ENCODE assay signal across 26 cellular contexts in genomic region chr18:70920840-70921374, GRCh38.
"Had no signal": no experiment of that assay in that cellular context is flagged by ENCODE, and none has a peak within 500 bp of the region (broad histone marks: within the 10 kb centered on the region; RNA-seq: fewer than 3 reads in every experiment).

No MANE protein-coding gene starts in this region.

- H3K27me3 Mint-ChIP-seq: activated CD4-positive, alpha-beta T cell treated with anti-CD3 and anti-CD28 coated beads, Interleukin-2, amount 10 ng/mL, durations not matched to agents 24 days and 14 days; activated CD8-positive, alpha-beta T cell treated with anti-CD3 and anti-CD28 coated beads for 36 hours; activated naive CD4-positive, alpha-beta T cell treated with anti-CD3 and anti-CD28 coated beads, Interleukin-2, amount 50 U/mL, for 24 hours; activated naive CD8-positive, alpha-beta T cell treated with anti-CD3 and anti-CD28 coated beads, Interleukin-2, amount 50 U/mL, for 24 hours; central memory CD8-positive, alpha-beta T cell; dendritic cell treated with granulocyte-macrophage colony-stimulating factor and Interleukin-4, amounts not matched to agents 40 ng/mL and 50 ng/mL, for 4 days; stimulated activated naive B cell treated with anti-CD40 and anti-IgM and Interleukin-4, amounts not matched to agents 10 μg/mL and 1 μg/mL and 100 μg/mL, for 72 hours had no signal

- ATAC-seq: activated CD8-positive, alpha-beta T cell treated with anti-CD3 and anti-CD28 coated beads for 36 hours; activated naive CD8-positive, alpha-beta T cell treated with anti-CD3 and anti-CD28 coated beads, Interleukin-2, amount 50 U/mL, for 24 hours; foreskin keratinocyte; mucosa of descending colon; right cardiac atrium; stimulated activated naive B cell treated with anti-CD40 and anti-IgM and Interleukin-4, amounts not matched to agents 10 μg/mL and 1 μg/mL and 100 μg/mL, for 72 hours; upper lobe of right lung had no signal

- H3K36me3 ChIP-seq: esophagus muscularis mucosa, left ventricle myocardium inferior, stomach, thyroid gland, upper lobe of right lung had no signal

- H3K4me3 Mint-ChIP-seq: activated CD4-positive, alpha-beta T cell treated with anti-CD3 and anti-CD28 coated beads, Interleukin-2, amount 10 ng/mL, durations not matched to agents 24 days and 14 days; activated CD8-positive, alpha-beta T cell treated with anti-CD3 and anti-CD28 coated beads for 36 hours; activated naive CD4-positive, alpha-beta T cell treated with anti-CD3 and anti-CD28 coated beads, Interleukin-2, amount 50 U/mL, for 24 hours; activated naive CD8-positive, alpha-beta T cell treated with anti-CD3 and anti-CD28 coated beads, Interleukin-2, amount 50 U/mL, for 24 hours; central memory CD8-positive, alpha-beta T cell; dendritic cell treated with granulocyte-macrophage colony-stimulating factor and Interleukin-4, amounts not matched to agents 40 ng/mL and 50 ng/mL, for 4 days; nephron; stimulated activated naive B cell treated with anti-CD40 and anti-IgM and Interleukin-4, amounts not matched to agents 10 μg/mL and 1 μg/mL and 100 μg/mL, for 72 hours had no signal

- H3K4me1 ChIP-seq: esophagus muscularis mucosa, foreskin keratinocyte, left ventricle myocardium inferior, parathyroid adenoma, stomach, thyroid gland, upper lobe of right lung had no signal

- H2AFZ ChIP-seq: parathyroid adenoma had no signal

- H3K9me3 ChIP-seq: esophagus muscularis mucosa, mucosa of descending colon, thyroid gland, upper lobe of right lung had no signal

- H3K9me3 Mint-ChIP-seq: activated CD4-positive, alpha-beta T cell treated with anti-CD3 and anti-CD28 coated beads, Interleukin-2, amount 10 ng/mL, durations not matched to agents 24 days and 14 days had no signal

- DNase-seq: activated CD4-positive, alpha-beta T cell treated with anti-CD3 and anti-CD28 coated beads, Interleukin-2, amount 10 ng/mL, durations not matched to agents 24 days and 14 days; activated CD4-positive, CD25-positive, alpha-beta regulatory T cell treated with anti-CD3 and anti-CD28 coated beads, Interleukin-2, amount 50 U/mL, for 72 hours; activated CD8-positive, alpha-beta T cell treated with anti-CD3 and anti-CD28 coated beads for 36 hours; activated naive CD8-positive, alpha-beta T cell treated with anti-CD3 and anti-CD28 coated beads, Interleukin-2, amount 50 U/mL, for 24 hours; activated T-cell treated with anti-CD3 and anti-CD28 coated beads, Interleukin-2, amount 50 U/mL, for 48 hours; amygdala; foreskin keratinocyte; left ventricle myocardium inferior; nucleus accumbens; right cardiac atrium; stimulated activated CD4-positive, alpha-beta T cell treated with anti-CD3 and anti-CD28 coated beads, Interleukin-15, amount 100 ng/mL, for 24 hours; stimulated activated CD4-positive, alpha-beta T cell treated with anti-CD3 and anti-CD28 coated beads, Interleukin-2, amount 100 ng/mL, for 24 hours; stimulated activated naive B cell treated with anti-CD40 and anti-IgM and Interleukin-4, amounts not matched to agents 10 μg/mL and 1 μg/mL and 100 μg/mL, for 72 hours; stomach; thyroid gland; upper lobe of right lung had no signal

- H3K27ac ChIP-seq: esophagus muscularis mucosa, foreskin keratinocyte, left ventricle myocardium inferior, parathyroid adenoma, stomach, thyroid gland, upper lobe of right lung, VCaP had no signal

- H3K27ac Mint-ChIP-seq: activated CD4-positive, alpha-beta T cell treated with anti-CD3 and anti-CD28 coated beads, Interleukin-2, amount 10 ng/mL, durations not matched to agents 24 days and 14 days; activated CD8-positive, alpha-beta T cell treated with anti-CD3 and anti-CD28 coated beads for 36 hours; activated naive CD4-positive, alpha-beta T cell treated with anti-CD3 and anti-CD28 coated beads, Interleukin-2, amount 50 U/mL, for 24 hours; activated naive CD8-positive, alpha-beta T cell treated with anti-CD3 and anti-CD28 coated beads, Interleukin-2, amount 50 U/mL, for 24 hours; activated T-helper 2 cell treated with anti-CD3 and anti-CD28 coated beads, Interferon-gamma antibody, Interleukin-2, Interleukin-4, amounts not matched to agents 10 μg/mL and 5 μg/mL and 100 μg/mL, durations not matched to agents 14 hours and 24 hours and 36 hours; dendritic cell treated with granulocyte-macrophage colony-stimulating factor and Interleukin-4, amounts not matched to agents 40 ng/mL and 50 ng/mL, for 4 days; nephron; stimulated activated naive B cell treated with anti-CD40 and anti-IgM and Interleukin-4, amounts not matched to agents 10 μg/mL and 1 μg/mL and 100 μg/mL, for 72 hours had no signal

- H3K4me1 Mint-ChIP-seq: activated CD4-positive, alpha-beta T cell treated with anti-CD3 and anti-CD28 coated beads, Interleukin-2, amount 10 ng/mL, durations not matched to agents 24 days and 14 days; activated naive CD4-positive, alpha-beta T cell treated with anti-CD3 and anti-CD28 coated beads, Interleukin-2, amount 50 U/mL, for 24 hours; activated naive CD8-positive, alpha-beta T cell treated with anti-CD3 and anti-CD28 coated beads, Interleukin-2, amount 50 U/mL, for 24 hours; central memory CD8-positive, alpha-beta T cell; nephron; stimulated activated naive B cell treated with anti-CD40 and anti-IgM and Interleukin-4, amounts not matched to agents 10 μg/mL and 1 μg/mL and 100 μg/mL, for 72 hours had no signal

- H3K9ac ChIP-seq: parathyroid adenoma had no signal

- H3K27me3 ChIP-seq: esophagus muscularis mucosa, foreskin keratinocyte, stomach, thyroid gland, upper lobe of right lung had no signal

- H3K4me3 ChIP-seq: esophagus muscularis mucosa, left ventricle myocardium inferior, lung, mucosa of descending colon, stomach, thyroid gland, upper lobe of right lung had no signal

- H3K36me3 Mint-ChIP-seq: stimulated activated naive B cell treated with anti-CD40 and anti-IgM and Interleukin-4, amounts not matched to agents 10 μg/mL and 1 μg/mL and 100 μg/mL, for 72 hours had no signal

- H3K79me2 ChIP-seq: parathyroid adenoma had no signal
